ENCODE assay signal across 1 cellular context in the genomic region with DNA sequence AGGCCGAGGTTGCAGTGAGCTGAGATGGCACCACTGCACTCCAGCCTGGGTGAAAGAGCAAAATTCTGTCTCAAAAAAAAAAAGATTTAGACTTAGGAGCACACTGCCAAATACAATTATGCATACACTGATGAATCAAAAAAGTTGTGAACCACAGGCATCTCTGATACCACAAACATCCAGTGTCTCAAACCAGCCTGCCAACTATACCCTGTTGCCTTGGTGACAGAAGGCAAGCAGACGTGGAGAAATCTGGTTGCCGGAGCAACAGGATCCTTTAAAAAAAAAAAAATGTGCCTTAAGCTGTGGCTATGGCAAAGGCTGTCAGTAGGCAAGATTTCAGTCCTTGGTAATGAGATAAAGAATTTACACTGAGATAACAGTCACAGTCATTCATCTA.
TF ChIP-seq lines count a peak whose summit lies in the region.

No MANE protein-coding gene starts in this region.

TF ChIP-seq in SK-N-SH, 30 proteins besides CTCF, POLR2A, EP300 and RAD21 (continued from another document):
- TF ChIP-seq, protein P1, sequence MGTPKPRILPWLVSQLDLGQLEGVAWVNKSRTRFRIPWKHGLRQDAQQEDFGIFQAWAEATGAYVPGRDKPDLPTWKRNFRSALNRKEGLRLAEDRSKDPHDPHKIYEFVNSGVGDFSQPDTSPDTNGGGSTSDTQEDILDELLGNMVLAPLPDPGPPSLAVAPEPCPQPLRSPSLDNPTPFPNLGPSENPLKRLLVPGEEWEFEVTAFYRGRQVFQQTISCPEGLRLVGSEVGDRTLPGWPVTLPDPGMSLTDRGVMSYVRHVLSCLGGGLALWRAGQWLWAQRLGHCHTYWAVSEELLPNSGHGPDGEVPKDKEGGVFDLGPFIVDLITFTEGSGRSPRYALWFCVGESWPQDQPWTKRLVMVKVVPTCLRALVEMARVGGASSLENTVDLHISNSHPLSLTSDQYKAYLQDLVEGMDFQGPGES (IDR thresholded peaks at IDR 0.05; ENCODE audit: low read depth, low read length) = no peak
- TF ChIP-seq TEAD4 (IDR thresholded peaks at IDR 0.05; ENCODE audit: borderline replicate concordance, insufficient read depth) (peak; percentile 67; the same call in 1 of the 2 replicates), EZH2phosphoT487 (IDR thresholded peaks at IDR 0.05; ENCODE audit: borderline replicate concordance, low read depth) (no peak), FOXM1 (IDR thresholded peaks at IDR 0.05; ENCODE audit: low read depth) (no peak), RXRA (IDR thresholded peaks at IDR 0.05; ENCODE audit: borderline replicate concordance, low read depth) (no peak), POLR2AphosphoS5 (IDR thresholded peaks at IDR 0.05; ENCODE audit: low read depth, low read length) (no peak), SMC3 (IDR thresholded peaks at IDR 0.05; ENCODE audit: low read depth, low read length) (no peak), ELF1 (IDR thresholded peaks at IDR 0.05) (no peak), CHD2 (IDR thresholded peaks at IDR 0.05; ENCODE audit: low read length, partially characterized antibody) (no peak)
- TF ChIP-seq, protein P2, sequence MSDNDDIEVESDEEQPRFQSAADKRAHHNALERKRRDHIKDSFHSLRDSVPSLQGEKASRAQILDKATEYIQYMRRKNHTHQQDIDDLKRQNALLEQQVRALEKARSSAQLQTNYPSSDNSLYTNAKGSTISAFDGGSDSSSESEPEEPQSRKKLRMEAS (IDR thresholded peaks at IDR 0.05; ENCODE audit: low read depth) = no peak
- TF ChIP-seq, protein P3, sequence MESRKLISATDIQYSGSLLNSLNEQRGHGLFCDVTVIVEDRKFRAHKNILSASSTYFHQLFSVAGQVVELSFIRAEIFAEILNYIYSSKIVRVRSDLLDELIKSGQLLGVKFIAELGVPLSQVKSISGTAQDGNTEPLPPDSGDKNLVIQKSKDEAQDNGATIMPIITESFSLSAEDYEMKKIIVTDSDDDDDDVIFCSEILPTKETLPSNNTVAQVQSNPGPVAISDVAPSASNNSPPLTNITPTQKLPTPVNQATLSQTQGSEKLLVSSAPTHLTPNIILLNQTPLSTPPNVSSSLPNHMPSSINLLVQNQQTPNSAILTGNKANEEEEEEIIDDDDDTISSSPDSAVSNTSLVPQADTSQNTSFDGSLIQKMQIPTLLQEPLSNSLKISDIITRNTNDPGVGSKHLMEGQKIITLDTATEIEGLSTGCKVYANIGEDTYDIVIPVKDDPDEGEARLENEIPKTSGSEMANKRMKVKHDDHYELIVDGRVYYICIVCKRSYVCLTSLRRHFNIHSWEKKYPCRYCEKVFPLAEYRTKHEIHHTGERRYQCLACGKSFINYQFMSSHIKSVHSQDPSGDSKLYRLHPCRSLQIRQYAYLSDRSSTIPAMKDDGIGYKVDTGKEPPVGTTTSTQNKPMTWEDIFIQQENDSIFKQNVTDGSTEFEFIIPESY (IDR thresholded peaks at IDR 0.05; ENCODE audit: borderline replicate concordance, low read depth) = no peak
